In the genomic region with DNA sequence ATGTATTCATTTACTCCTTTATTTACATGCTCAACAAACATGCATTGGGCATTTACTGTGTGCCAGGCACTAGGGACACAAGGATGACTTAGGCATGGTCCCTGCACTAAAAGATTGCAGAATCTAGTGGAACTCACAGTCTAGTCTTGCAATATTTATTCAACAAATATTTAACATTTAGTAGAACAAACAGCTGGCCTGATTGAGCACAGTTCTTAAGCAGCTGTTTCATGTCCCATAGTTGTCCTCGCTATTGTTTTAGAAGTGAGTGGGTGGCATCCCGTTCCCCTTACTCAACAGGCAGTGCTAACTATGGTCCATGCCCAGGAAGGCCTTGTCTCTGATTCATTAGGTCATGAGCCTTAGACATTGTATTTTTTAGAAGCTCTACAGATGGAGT, we compare ENCODE assay signal across 21 cellular contexts.
DNase-seq lines count a peak whose midpoint lies in the region; ATAC-seq, FAIRE-seq and TF ChIP-seq lines count a peak whose summit lies in the region.
"Had no signal": no experiment of that assay in that cellular context is flagged by ENCODE, and none has a peak within 500 bp of the region (broad histone marks: within the 10 kb centered on the region; RNA-seq: fewer than 3 reads in every experiment).

No MANE protein-coding gene starts in this region.

- H2BK15ac ChIP-seq in mesenchymal stem cell (ENCODE audit: low read depth, poor library complexity, severe bottlenecking): no peak overlapping the region

- H4K8ac ChIP-seq in mesenchymal stem cell (ENCODE audit: low read length): no peak overlapping the region

- H3K23ac ChIP-seq in mesenchymal stem cell (ENCODE audit: low read length in 2 of 2): no peak overlapping the region

- H3K18ac ChIP-seq in mesenchymal stem cell (ENCODE audit: low read depth in 1 of 2, low read length in 2 of 2): no peak overlapping the region

- H2AFZ ChIP-seq in mesenchymal stem cell (ENCODE audit: low read depth, low read length): no peak overlapping the region

- H3K4ac ChIP-seq in mesenchymal stem cell (ENCODE audit: low read depth in 1 of 2, low read length in 2 of 2): no peak overlapping the region

- H2BK120ac ChIP-seq in mesenchymal stem cell (ENCODE audit: low read depth, low read length): no peak overlapping the region

- no peaks in the 10 kb centered on the region for H3K27me3 ChIP-seq in right atrium auricular region
- peaks cover 0 to 35% of the 10 kb centered on the region in 2 experiments for H3K27me3 ChIP-seq in mesenchymal stem cell (ENCODE audit: control insufficient read depth in 1 of 2, insufficient read depth in 1 of 2, low read length in 2 of 2)
- H3K27me3 ChIP-seq in testis: no peaks in the 10 kb centered on the region
- H3K27me3 ChIP-seq: Peyer's patch had no signal

- no peaks in the 10 kb centered on the region for H3K79me1 ChIP-seq in mesenchymal stem cell (replicated peaks; ENCODE audit: low read length, poor library complexity, severe bottlenecking)

- H3K4me3 ChIP-seq in right atrium auricular region: no peak overlapping the region
- H3K4me3 ChIP-seq in cardiac fibroblast (replicated peaks in 1 of 2; ENCODE audit: low read depth in 2 of 2, low read length in 2 of 2): no peak overlapping the region
- no peak overlapping the region for H3K4me3 ChIP-seq in mesenchymal stem cell (ENCODE audit: insufficient read depth in 1 of 2, low read depth in 1 of 2, low read length in 2 of 2)
- H3K4me3 ChIP-seq in testis: no peak overlapping the region
- H3K4me3 ChIP-seq: Peyer's patch had no signal

- H2BK12ac ChIP-seq in mesenchymal stem cell (ENCODE audit: low read length in 2 of 2): no peak overlapping the region

- H4K91ac ChIP-seq in mesenchymal stem cell (ENCODE audit: low read length): no peak overlapping the region

- H3K14ac ChIP-seq in mesenchymal stem cell (ENCODE audit: low read length in 2 of 2): no peak overlapping the region

- TF ChIP-seq CTCF in right atrium auricular region (IDR thresholded peaks at IDR 0.05) (no peak), cardiac fibroblast (IDR thresholded peaks at IDR 0.05; ENCODE audit: low read depth, low read length) (no peak), testis (IDR thresholded peaks at IDR 0.05) (no peak)

- H3K4me2 ChIP-seq in mesenchymal stem cell (ENCODE audit: low read length, poor library complexity, severe bottlenecking): no peak overlapping the region

- TF ChIP-seq POLR2A in testis (IDR thresholded peaks at IDR 0.05): no peak

- H3K36me3 ChIP-seq in right atrium auricular region (no peaks in the 10 kb centered on the region), mesenchymal stem cell (ENCODE audit: control insufficient read depth in 1 of 2, insufficient read depth in 2 of 2, low read depth in 1 of 2, low read length in 2 of 2) (no peaks in the 10 kb centered on the region), testis (ENCODE audit: low read depth, missing control alignments) (no peaks in the 10 kb centered on the region)
- H3K36me3 ChIP-seq: Peyer's patch had no signal

- H2AK5ac ChIP-seq in mesenchymal stem cell (ENCODE audit: low read length, severe bottlenecking): no peak overlapping the region

- WGBS in mesenchymal stem cell: 67% methylated on average over 2 of the region's 2 CpGs
- 73 to 78% methylated on average over 2 of the region's 2 CpGs for WGBS in testis, 2 donors

- H3K9me3 ChIP-seq in right atrium auricular region: no peaks in the 10 kb centered on the region
- H3K9me3 ChIP-seq in mesenchymal stem cell (ENCODE audit: control insufficient read depth, low read length): no peaks in the 10 kb centered on the region
- H3K9me3 ChIP-seq in testis: no peaks in the 10 kb centered on the region
- H3K9me3 ChIP-seq: Peyer's patch had no signal

- peak; percentile 49 for ATAC-seq in left ventricle myocardium superior

- DNase-seq in left ventricle myocardium superior (no peak), right atrium auricular region (ENCODE audit: low spot score) (no peak), cardiac fibroblast (ENCODE audit: low read depth in 2 of 2) (peak; percentile 41 to 74), mesenchymal stem cell (peak; percentile 12), HK-2 (ENCODE audit: unreplicated experiment) (no peak), testis (no peak), urothelium cell line (ENCODE audit: low spot score) (no peak), ureter (ENCODE audit: low spot score) (no peak)
- DNase-seq: Calu3; CD8-positive, alpha-beta memory T cell; DMS153; GDM1; Kasumi-1; NCI-H1092; NCI-H1436 treated with DMSO at 0.1 percent for 48 hours; NCI-H1930; NCI-H82; Peyer's patch had no signal

- no peak overlapping the region for H3K27ac ChIP-seq in right atrium auricular region
- no peak overlapping the region for H3K27ac ChIP-seq in mesenchymal stem cell (ENCODE audit: low read length, poor library complexity, severe bottlenecking)
- H3K27ac ChIP-seq in testis: no peak overlapping the region
- H3K27ac ChIP-seq: C4-2B, Peyer's patch had no signal

- intact Hi-C loops in left ventricle myocardium superior (cut with micrococcal nuclease): no loop called here
- intact Hi-C loops in testis (cut with DNase I; ENCODE audit: low total_unique reads): no loop called here

- FAIRE-seq in urothelium cell line (lab: Jason Lieb, UNC): no peak
- FAIRE-seq: GM18507, H54 had no signal

- H3K9ac ChIP-seq in mesenchymal stem cell (ENCODE audit: low read length): no peak overlapping the region

- H2BK5ac ChIP-seq in mesenchymal stem cell (ENCODE audit: low read depth, low read length, poor library complexity, severe bottlenecking): no peak overlapping the region

- peaks cover 0 to 29% of the 10 kb centered on the region in 2 donors for H3K4me1 ChIP-seq in right atrium auricular region
- peaks cover 19% of the 10 kb centered on the region for H3K4me1 ChIP-seq in mesenchymal stem cell (ENCODE audit: control insufficient read depth, insufficient read depth, low read depth, low read length)
- peaks cover 9% of the 10 kb centered on the region for H3K4me1 ChIP-seq in testis
- H3K4me1 ChIP-seq: Peyer's patch had no signal

Comparison
In these comparisons a context has a peak if more than half of its experiments do, and no peak if none do; other contexts are left out.
1. DNase-seq: peak in cardiac fibroblast (2 of 2) and mesenchymal stem cell (single experiment); none in left ventricle myocardium superior (single experiment), right atrium auricular region (single experiment), HK-2 (single experiment), testis (single experiment), urothelium cell line (single experiment) and ureter (single experiment).